19 cellular contexts compared by ENCODE assay signal in the genomic region with DNA sequence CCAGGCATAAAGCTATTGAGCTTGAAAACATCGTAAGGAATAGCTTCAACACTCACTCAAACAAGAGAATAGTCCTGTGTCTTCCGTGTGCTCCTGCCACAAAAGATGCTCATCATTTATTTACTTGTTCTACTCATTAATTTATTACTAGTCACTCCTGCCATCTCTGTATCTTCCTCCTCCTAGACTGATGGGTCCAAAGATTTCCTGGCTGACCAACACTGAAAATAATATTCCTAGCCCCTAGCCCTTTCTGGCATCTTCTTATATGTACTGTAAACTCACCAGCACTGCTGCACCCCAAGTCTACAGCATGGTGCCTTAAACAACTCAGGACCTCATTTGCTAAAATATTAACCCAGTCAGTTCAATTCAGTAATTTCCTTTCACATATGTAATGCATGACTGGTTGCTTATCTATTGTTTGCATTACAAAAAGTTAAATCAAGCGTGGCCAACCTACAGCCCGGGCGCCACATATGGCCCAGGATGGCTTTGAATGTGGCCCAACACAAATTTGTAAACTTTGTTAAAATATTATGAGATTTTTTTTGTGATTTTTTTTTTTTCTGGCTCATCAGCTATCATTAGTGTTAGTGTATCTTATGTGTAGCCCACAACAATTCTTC.
DNase-seq lines count a peak whose midpoint lies in the region; ATAC-seq and TF ChIP-seq lines count a peak whose summit lies in the region.
"Had no signal": no experiment of that assay in that cellular context is flagged by ENCODE, and none has a peak within 500 bp of the region (broad histone marks: within the 10 kb centered on the region; RNA-seq: fewer than 3 reads in every experiment).

No MANE protein-coding gene starts in this region.

- no peaks in the 10 kb centered on the region for H3K9me3 Mint-ChIP-seq in activated T-cell treated with anti-CD3 and anti-CD28 coated beads, Interleukin-2, amount 50 U/mL, for 24 hours
- no peaks in the 10 kb centered on the region for H3K9me3 Mint-ChIP-seq in activated T-cell treated with anti-CD3 and anti-CD28 coated beads, Interleukin-2, amount 50 U/mL, for 4 hours

- H3K36me3 Mint-ChIP-seq in activated T-cell treated with anti-CD3 and anti-CD28 coated beads, Interleukin-2, amount 50 U/mL, for 24 hours (ENCODE audit: low read depth): peaks cover 76% of the 10 kb centered on the region
- peaks cover 25% of the 10 kb centered on the region for H3K36me3 Mint-ChIP-seq in activated T-cell treated with anti-CD3 and anti-CD28 coated beads, Interleukin-2, amount 50 U/mL, for 4 hours (ENCODE audit: insufficient read depth)
- peaks cover 7% of the 10 kb centered on the region for H3K36me3 Mint-ChIP-seq in T-helper 17 cell (ENCODE audit: low read depth)

- intact Hi-C loops in upper lobe of right lung (cut with DNase I): no loop called here

- no peaks in the 10 kb centered on the region for H3K27me3 ChIP-seq in upper lobe of right lung
- H3K27me3 ChIP-seq: heart right ventricle, uterus had no signal

- H3K4me3 Mint-ChIP-seq in activated T-cell treated with anti-CD3 and anti-CD28 coated beads, Interleukin-2, amount 50 U/mL, for 24 hours: no peak overlapping the region
- no peak overlapping the region for H3K4me3 Mint-ChIP-seq in activated T-cell treated with anti-CD3 and anti-CD28 coated beads, Interleukin-2, amount 50 U/mL, for 4 hours
- H3K4me3 Mint-ChIP-seq in T-helper 17 cell: no peak overlapping the region

- H3K4me3 ChIP-seq in upper lobe of right lung: no peak overlapping the region
- H3K4me3 ChIP-seq: GM23248, heart right ventricle, uterus had no signal

- H3K27ac Mint-ChIP-seq in activated T-cell treated with anti-CD3 and anti-CD28 coated beads, Interleukin-2, amount 50 U/mL, for 24 hours: peak overlapping the region; percentile 13
- peak overlapping the region; percentile 34 for H3K27ac Mint-ChIP-seq in T-helper 17 cell

- H3K27ac ChIP-seq in upper lobe of right lung: no peak overlapping the region
- H3K27ac ChIP-seq: C4-2B, uterus had no signal

- TF ChIP-seq CTCF in upper lobe of right lung (IDR thresholded peaks at IDR 0.05): no peak

- no peaks in the 10 kb centered on the region for H3K36me3 ChIP-seq in upper lobe of right lung
- H3K36me3 ChIP-seq: uterus had no signal

- H3K4me1 ChIP-seq in upper lobe of right lung: no peaks in the 10 kb centered on the region
- H3K4me1 ChIP-seq: uterus had no signal

- peaks cover 16% of the 10 kb centered on the region for H3K4me1 Mint-ChIP-seq in activated T-cell treated with anti-CD3 and anti-CD28 coated beads, Interleukin-2, amount 50 U/mL, for 24 hours (ENCODE audit: low read depth)
- peaks cover 9% of the 10 kb centered on the region for H3K4me1 Mint-ChIP-seq in activated T-cell treated with anti-CD3 and anti-CD28 coated beads, Interleukin-2, amount 50 U/mL, for 4 hours (ENCODE audit: low read depth)
- H3K4me1 Mint-ChIP-seq in T-helper 17 cell: peaks cover 15% of the 10 kb centered on the region

- ATAC-seq in activated T-cell treated with anti-CD3 and anti-CD28 coated beads, Interleukin-2, amount 50 U/mL, for 4 hours: no peak
- ATAC-seq in GM21786 (IDR thresholded peaks at IDR 0.05; ENCODE audit: unreplicated experiment): peak; percentile 27
- no peak for ATAC-seq in T-helper 17 cell
- no peak for ATAC-seq in upper lobe of right lung
- no peak for ATAC-seq in GM19467 (IDR thresholded peaks at IDR 0.05; ENCODE audit: unreplicated experiment)
- no peak for ATAC-seq in GM18858 (IDR thresholded peaks at IDR 0.05; ENCODE audit: unreplicated experiment)
- ATAC-seq: heart right ventricle, left ventricle myocardium superior had no signal

- DNase-seq in activated T-cell treated with anti-CD3 and anti-CD28 coated beads, Interleukin-2, amount 50 U/mL, for 24 hours: no peak
- no peak for DNase-seq in activated T-cell treated with anti-CD3 and anti-CD28 coated beads, Interleukin-2, amount 50 U/mL, for 4 hours
- DNase-seq in T-helper 17 cell (no peak), retina (peak; percentile 85), upper lobe of right lung (no peak)
- DNase-seq: activated CD4-positive, alpha-beta T cell treated with anti-CD3 and anti-CD28 coated beads for 4 hours; activated CD8-positive, alpha-beta memory T cell treated with anti-CD3 and anti-CD28 coated beads, Interleukin-2, amount 50 U/mL, for 48 hours; activated naive CD4-positive, alpha-beta T cell; DMS79 treated with DMSO at 0.1 percent for 48 hours; GM23248; heart right ventricle; left ventricle myocardium superior; NCI-H1694; NK-92 treated with Interleukin-12 subunit alpha and Interleukin-12 subunit beta, amount 100 ng/mL, for 24 hours; uterus had no signal

- H3K9me3 ChIP-seq in T-helper 17 cell (ENCODE audit: control insufficient read depth, low read length, poor library complexity, severe bottlenecking) (no peaks in the 10 kb centered on the region), upper lobe of right lung (no peaks in the 10 kb centered on the region)
- H3K9me3 ChIP-seq: heart right ventricle, uterus had no signal

- no peaks in the 10 kb centered on the region for H3K27me3 Mint-ChIP-seq in activated T-cell treated with anti-CD3 and anti-CD28 coated beads, Interleukin-2, amount 50 U/mL, for 24 hours
- no peaks in the 10 kb centered on the region for H3K27me3 Mint-ChIP-seq in activated T-cell treated with anti-CD3 and anti-CD28 coated beads, Interleukin-2, amount 50 U/mL, for 4 hours (ENCODE audit: low read depth)
- H3K27me3 Mint-ChIP-seq in T-helper 17 cell: no peaks in the 10 kb centered on the region
